ENCODE assay signal across 1 cellular context in the genomic region with DNA sequence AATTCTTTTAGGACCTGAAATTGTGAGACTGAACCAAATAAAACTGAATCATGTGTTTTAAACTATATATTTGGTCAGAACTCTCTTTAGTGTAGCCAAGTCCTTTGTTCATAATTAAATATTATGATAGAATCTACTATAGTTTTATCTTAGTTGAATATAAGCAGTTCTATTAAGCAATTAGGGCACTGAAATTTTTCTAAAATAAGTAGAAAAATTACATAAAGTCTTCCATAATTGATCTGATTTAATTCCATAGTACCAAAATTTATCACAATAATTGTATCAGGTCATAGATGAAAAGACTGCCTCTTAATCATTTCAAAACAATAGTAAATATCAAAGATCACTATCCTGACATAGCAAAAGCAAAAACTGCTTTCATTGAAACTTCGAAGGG.
TF ChIP-seq lines count a peak whose summit lies in the region.

No MANE protein-coding gene starts in this region.

TF ChIP-seq in SK-N-SH treated with all-trans-retinoic acid at 6 μM for 48 hours, 23 proteins besides CTCF, POLR2A, EP300 and RAD21 (continued from another document):
- TF ChIP-seq, protein P1, sequence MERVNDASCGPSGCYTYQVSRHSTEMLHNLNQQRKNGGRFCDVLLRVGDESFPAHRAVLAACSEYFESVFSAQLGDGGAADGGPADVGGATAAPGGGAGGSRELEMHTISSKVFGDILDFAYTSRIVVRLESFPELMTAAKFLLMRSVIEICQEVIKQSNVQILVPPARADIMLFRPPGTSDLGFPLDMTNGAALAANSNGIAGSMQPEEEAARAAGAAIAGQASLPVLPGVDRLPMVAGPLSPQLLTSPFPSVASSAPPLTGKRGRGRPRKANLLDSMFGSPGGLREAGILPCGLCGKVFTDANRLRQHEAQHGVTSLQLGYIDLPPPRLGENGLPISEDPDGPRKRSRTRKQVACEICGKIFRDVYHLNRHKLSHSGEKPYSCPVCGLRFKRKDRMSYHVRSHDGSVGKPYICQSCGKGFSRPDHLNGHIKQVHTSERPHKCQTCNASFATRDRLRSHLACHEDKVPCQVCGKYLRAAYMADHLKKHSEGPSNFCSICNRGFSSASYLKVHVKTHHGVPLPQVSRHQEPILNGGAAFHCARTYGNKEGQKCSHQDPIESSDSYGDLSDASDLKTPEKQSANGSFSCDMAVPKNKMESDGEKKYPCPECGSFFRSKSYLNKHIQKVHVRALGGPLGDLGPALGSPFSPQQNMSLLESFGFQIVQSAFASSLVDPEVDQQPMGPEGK (CRISPR knock-in tag; IDR thresholded peaks at IDR 0.05; ENCODE audit: borderline replicate concordance) = no peak
- TF ChIP-seq ZFP3 (CRISPR knock-in tag; IDR thresholded peaks at IDR 0.05) = no peak
- TF ChIP-seq, protein P2, sequence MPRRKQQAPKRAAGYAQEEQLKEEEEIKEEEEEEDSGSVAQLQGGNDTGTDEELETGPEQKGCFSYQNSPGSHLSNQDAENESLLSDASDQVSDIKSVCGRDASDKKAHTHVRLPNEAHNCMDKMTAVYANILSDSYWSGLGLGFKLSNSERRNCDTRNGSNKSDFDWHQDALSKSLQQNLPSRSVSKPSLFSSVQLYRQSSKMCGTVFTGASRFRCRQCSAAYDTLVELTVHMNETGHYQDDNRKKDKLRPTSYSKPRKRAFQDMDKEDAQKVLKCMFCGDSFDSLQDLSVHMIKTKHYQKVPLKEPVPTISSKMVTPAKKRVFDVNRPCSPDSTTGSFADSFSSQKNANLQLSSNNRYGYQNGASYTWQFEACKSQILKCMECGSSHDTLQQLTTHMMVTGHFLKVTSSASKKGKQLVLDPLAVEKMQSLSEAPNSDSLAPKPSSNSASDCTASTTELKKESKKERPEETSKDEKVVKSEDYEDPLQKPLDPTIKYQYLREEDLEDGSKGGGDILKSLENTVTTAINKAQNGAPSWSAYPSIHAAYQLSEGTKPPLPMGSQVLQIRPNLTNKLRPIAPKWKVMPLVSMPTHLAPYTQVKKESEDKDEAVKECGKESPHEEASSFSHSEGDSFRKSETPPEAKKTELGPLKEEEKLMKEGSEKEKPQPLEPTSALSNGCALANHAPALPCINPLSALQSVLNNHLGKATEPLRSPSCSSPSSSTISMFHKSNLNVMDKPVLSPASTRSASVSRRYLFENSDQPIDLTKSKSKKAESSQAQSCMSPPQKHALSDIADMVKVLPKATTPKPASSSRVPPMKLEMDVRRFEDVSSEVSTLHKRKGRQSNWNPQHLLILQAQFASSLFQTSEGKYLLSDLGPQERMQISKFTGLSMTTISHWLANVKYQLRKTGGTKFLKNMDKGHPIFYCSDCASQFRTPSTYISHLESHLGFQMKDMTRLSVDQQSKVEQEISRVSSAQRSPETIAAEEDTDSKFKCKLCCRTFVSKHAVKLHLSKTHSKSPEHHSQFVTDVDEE (CRISPR knock-in tag; IDR thresholded peaks at IDR 0.05) = peak; percentile 32; the same call in 1 of the 2 replicates
